9 cellular contexts compared by ENCODE assay signal in genomic region chr19:58545286-58546068, GRCh38. TPM values are rescaled to one million over a fixed set of nuclear protein-coding genes. Genes with fewer than 3 reads are reported as not detected.
DNase-seq lines count a peak whose midpoint lies in the region; ATAC-seq lines count a peak whose summit lies in the region.
"Had no signal": no experiment of that assay in that cellular context is flagged by ENCODE, and none has a peak within 500 bp of the region (broad histone marks: within the 10 kb centered on the region; RNA-seq: fewer than 3 reads in every experiment).

No MANE protein-coding gene starts in this region.

- H3K9me3 ChIP-seq in mononuclear cell (ENCODE audit: low read depth, low read length) (no peaks in the 10 kb centered on the region), aorta (ENCODE audit: control insufficient read depth, low read length) (no peaks in the 10 kb centered on the region)

- H3K4me3 ChIP-seq in mononuclear cell (ENCODE audit: low read length) (peak overlapping the region; percentile 76), aorta (ENCODE audit: low read length in 2 of 2) (peak overlapping the region; percentile 92 to 93)

- peak overlapping the region; percentile 94 for H3K27ac Mint-ChIP-seq in stimulated activated naive CD8-positive, alpha-beta T cell treated with anti-CD3 and anti-CD28 coated beads, Interleukin-15, Interleukin-2, amounts not matched to agents 100 ng/mL and 50 ng/mL, for 24 hours

- no peaks in the 10 kb centered on the region for H3K9me3 Mint-ChIP-seq in stimulated activated naive CD8-positive, alpha-beta T cell treated with anti-CD3 and anti-CD28 coated beads, Interleukin-15, Interleukin-2, amounts not matched to agents 100 ng/mL and 50 ng/mL, for 24 hours

- peak overlapping the region; percentile 48 for H3K27ac ChIP-seq in caudate nucleus (ENCODE audit: low read depth, low read length)
- H3K27ac ChIP-seq in aorta (ENCODE audit: low read depth in 1 of 2, low read length in 2 of 2): no peak overlapping the region

- no peaks in the 10 kb centered on the region for H3K27me3 ChIP-seq in mononuclear cell (ENCODE audit: insufficient read depth, low read length)
- no peaks in the 10 kb centered on the region for H3K27me3 ChIP-seq in aorta (ENCODE audit: control insufficient read depth in 1 of 2, insufficient read depth in 2 of 2, low read length in 1 of 2)

- peaks cover 26% of the 10 kb centered on the region for H3K4me1 ChIP-seq in mononuclear cell (ENCODE audit: insufficient read depth, low read length)
- no peaks in the 10 kb centered on the region for H3K4me1 ChIP-seq in aorta (ENCODE audit: control insufficient read depth in 1 of 2, insufficient read depth in 2 of 2, low read length in 2 of 2)

- peaks cover 48% of the 10 kb centered on the region for H3K36me3 Mint-ChIP-seq in stimulated activated naive CD8-positive, alpha-beta T cell treated with anti-CD3 and anti-CD28 coated beads, Interleukin-15, Interleukin-2, amounts not matched to agents 100 ng/mL and 50 ng/mL, for 24 hours (ENCODE audit: low read depth)

- peaks cover 3 to 17% of the 10 kb centered on the region in 2 donors for H3K36me3 ChIP-seq in aorta (ENCODE audit: control insufficient read depth in 1 of 2, insufficient read depth in 2 of 2, low read length in 1 of 2)

- peaks cover 5% of the 10 kb centered on the region for H3K27me3 Mint-ChIP-seq in stimulated activated naive CD8-positive, alpha-beta T cell treated with anti-CD3 and anti-CD28 coated beads, Interleukin-15, Interleukin-2, amounts not matched to agents 100 ng/mL and 50 ng/mL, for 24 hours

- WGBS in aorta, 2 donors: 7 to 10% methylated on average over 22 of the region's 22 CpGs

- no peak for ATAC-seq in stimulated activated naive CD8-positive, alpha-beta T cell treated with anti-CD3 and anti-CD28 coated beads, Interleukin-15, Interleukin-2, amounts not matched to agents 100 U/mL and 50 U/mL, for 24 hours
- no peak for ATAC-seq in aorta (ENCODE audit: low FRiP score)
- ATAC-seq in HG03175 (IDR thresholded peaks at IDR 0.05; ENCODE audit: unreplicated experiment): no peak

- peaks cover 38% of the 10 kb centered on the region for H3K4me1 Mint-ChIP-seq in stimulated activated naive CD8-positive, alpha-beta T cell treated with anti-CD3 and anti-CD28 coated beads, Interleukin-15, Interleukin-2, amounts not matched to agents 100 ng/mL and 50 ng/mL, for 24 hours (ENCODE audit: low read depth)

- peak overlapping the region; percentile 97 for H3K4me3 Mint-ChIP-seq in stimulated activated naive CD8-positive, alpha-beta T cell treated with anti-CD3 and anti-CD28 coated beads, Interleukin-15, Interleukin-2, amounts not matched to agents 100 ng/mL and 50 ng/mL, for 24 hours

- intact Hi-C loops in aorta (cut with DNase I): no loop called here

- no peak for DNase-seq in stimulated activated naive CD8-positive, alpha-beta T cell treated with anti-CD3 and anti-CD28 coated beads, Interleukin-15, Interleukin-2, amounts not matched to agents 100 U/mL and 50 U/mL, for 24 hours
- DNase-seq in caudate nucleus (lab: John Stamatoyannopoulos, UW): no peak
- DNase-seq in aorta: no peak
- DNase-seq in NCI-H1417 treated with DMSO at 0.1 percent for 48 hours (lab: John Stamatoyannopoulos, UW): no peak
- DNase-seq in NCI-H1436 treated with DMSO at 0.1 percent for 48 hours (lab: John Stamatoyannopoulos, UW): no peak
- DNase-seq: NCI-H524 treated with DMSO at 0.1 percent for 48 hours had no signal

RNA-seq across cellular contexts. Expression of gene TRIM28, which starts 1.6 kb away (rescaled TPM):
- 152 TPM for total RNA-seq in mononuclear cell
- total RNA-seq in aorta: 100 to 1,000 TPM; 167 to 179 TPM
- 100 to 1,000 TPM in 1 of 2 donors, 10 to 100 TPM in 1; 76.5 to 210 TPM for polyA plus RNA-seq in aorta

RNA-seq across cellular contexts. Expression of gene CHMP2A, which starts 9.4 kb away (rescaled TPM):
- total RNA-seq in mononuclear cell: 32.7 TPM
- total RNA-seq in aorta: 10 to 100 TPM; 94.9 to 99.8 TPM
- polyA plus RNA-seq in aorta: 100 to 1,000 TPM; 186 to 208 TPM

RNA-seq across cellular contexts. Expression of gene UBE2M, which starts 12.9 kb away (rescaled TPM):
- total RNA-seq in mononuclear cell (22.5 TPM), aorta (10 to 100 TPM; 47.5 to 57.7 TPM)
- 10 to 100 TPM; 47.1 to 51.2 TPM for polyA plus RNA-seq in aorta

RNA-seq across cellular contexts. Expression of gene ZBTB45, which starts 25.9 kb away (rescaled TPM):
- total RNA-seq in mononuclear cell (2.7 TPM), aorta (10 to 100 TPM; 12.2 to 15.6 TPM)
- 1 to 10 TPM; 3.0 to 8.1 TPM for polyA plus RNA-seq in aorta

RNA-seq across cellular contexts. Expression of gene MZF1, which starts 27.7 kb away (rescaled TPM):
- total RNA-seq in mononuclear cell: 11.4 TPM
- total RNA-seq in aorta: 10 to 100 TPM; 17.7 to 31.9 TPM
- 10 to 100 TPM in 1 of 2 donors, 1 to 10 TPM in 1; 6.3 to 81.5 TPM for polyA plus RNA-seq in aorta
